22 cellular contexts compared by ENCODE assay signal in the genomic region with DNA sequence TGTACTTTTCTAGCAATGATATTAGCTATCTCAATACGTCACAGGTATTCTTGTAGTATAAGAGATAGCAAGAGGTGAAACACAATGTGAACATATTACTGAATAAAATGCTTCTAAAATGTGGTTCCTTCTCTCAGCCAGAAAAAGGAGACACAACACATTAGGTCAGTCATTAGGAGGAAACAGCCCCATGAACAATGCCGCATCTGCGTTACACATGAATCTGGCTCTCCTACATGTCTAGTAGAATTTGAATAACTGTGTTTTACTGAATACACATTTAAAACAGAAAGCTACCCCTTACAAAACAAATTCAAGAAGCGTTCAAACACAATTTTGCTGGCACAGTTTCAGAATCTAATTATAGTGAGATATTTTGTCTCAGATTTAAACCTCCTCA. TPM values are rescaled to one million over a fixed set of nuclear protein-coding genes. Genes with fewer than 3 reads are reported as not detected.
DNase-seq lines count a peak whose midpoint lies in the region; ATAC-seq, FAIRE-seq and TF ChIP-seq lines count a peak whose summit lies in the region.
"Had no signal": no experiment of that assay in that cellular context is flagged by ENCODE, and none has a peak within 500 bp of the region (broad histone marks: within the 10 kb centered on the region; RNA-seq: fewer than 3 reads in every experiment).

No MANE protein-coding gene starts in this region.

- no peak for FAIRE-seq in kidney (lab: Jason Lieb, UNC)
- FAIRE-seq: A549 had no signal

- no peak overlapping the region for H3K4me3 ChIP-seq in heart left ventricle
- H3K4me3 ChIP-seq in kidney (ENCODE audit: low read length in 2 of 2): no peak overlapping the region
- H3K4me3 ChIP-seq in GM23338: no peak overlapping the region
- H3K4me3 ChIP-seq: A549, breast epithelium, esophagus squamous epithelium had no signal

- peak overlapping the region; percentile 34 for H3K27ac Mint-ChIP-seq in activated T-helper 17 cell treated with anti-CD3 and anti-CD28 coated beads, Interleukin-2, amount 50 U/mL, for 72 hours
- H3K27ac Mint-ChIP-seq in naive thymus-derived CD8-positive, alpha-beta T cell: no peak overlapping the region
- no peak overlapping the region for H3K27ac Mint-ChIP-seq in GM23338
- H3K27ac Mint-ChIP-seq: activated CD4-positive, alpha-beta T cell treated with anti-CD3 and anti-CD28 coated beads, Interleukin-2, amount 10 ng/mL, durations not matched to agents 7 days and 5 days; activated naive CD4-positive, alpha-beta T cell treated with anti-CD3 and anti-CD28 coated beads, Interleukin-2, amount 10 ng/mL, durations not matched to agents 7 days and 5 days; CD14-positive monocyte; type B pancreatic cell had no signal

- no peak for ATAC-seq in activated T-helper 17 cell treated with anti-CD3 and anti-CD28 coated beads, Interleukin-2, amount 50 U/mL, for 72 hours (replicated peaks)
- no peak for ATAC-seq in naive thymus-derived CD8-positive, alpha-beta T cell
- ATAC-seq in heart left ventricle (no peak), GM23338 (no peak)
- ATAC-seq: A549; left ventricle myocardium superior; sciatic nerve; stimulated activated naive CD8-positive, alpha-beta T cell treated with anti-CD3 and anti-CD28 coated beads, Interleukin-15, Interleukin-2, amounts not matched to agents 100 U/mL and 50 U/mL, for 24 hours had no signal

- no peaks in the 10 kb centered on the region for H3K9me3 Mint-ChIP-seq in activated T-helper 17 cell treated with anti-CD3 and anti-CD28 coated beads, Interleukin-2, amount 50 U/mL, for 72 hours
- H3K9me3 Mint-ChIP-seq in naive thymus-derived CD8-positive, alpha-beta T cell: no peaks in the 10 kb centered on the region
- no peaks in the 10 kb centered on the region for H3K9me3 Mint-ChIP-seq in GM23338
- H3K9me3 Mint-ChIP-seq: activated CD4-positive, alpha-beta T cell treated with anti-CD3 and anti-CD28 coated beads, Interleukin-2, amount 10 ng/mL, durations not matched to agents 7 days and 5 days; activated naive CD4-positive, alpha-beta T cell treated with anti-CD3 and anti-CD28 coated beads, Interleukin-2, amount 10 ng/mL, durations not matched to agents 7 days and 5 days; CD14-positive monocyte; type B pancreatic cell had no signal

- intact Hi-C loops in heart left ventricle (cut with DNase I): loop anchor here in 3 of 10 donors (1.0 to 5.0 kb wide), 2 partner anchors 861 to 863 kb away; no protein-coding TSS in a partner anchor
- intact Hi-C loops in kidney (cut with DNase I): no loop called here

- H3F3A ChIP-seq in GM23338 (replicated peaks; ENCODE audit: low read depth): no peaks in the 10 kb centered on the region

- TF ChIP-seq CTCF in heart left ventricle (IDR thresholded peaks at IDR 0.05): no peak
- no peak for TF ChIP-seq CTCF in kidney (IDR thresholded peaks at IDR 0.05; ENCODE audit: borderline replicate concordance, extremely low read depth, insufficient read depth)
- no peak for TF ChIP-seq CTCF in GM23338 (conservative IDR thresholded peaks at IDR 0.05; ENCODE audit: low read depth in 2 of 2)

- no peak overlapping the region for H3K4me2 ChIP-seq in GM23338
- H3K4me2 ChIP-seq: A549 had no signal

- H3K27ac ChIP-seq in heart left ventricle (no peak overlapping the region), kidney (ENCODE audit: low read depth in 2 of 2, low read length in 2 of 2) (no peak overlapping the region), GM23338 (ENCODE audit: low read depth) (no peak overlapping the region)
- H3K27ac ChIP-seq: A549, breast epithelium, esophagus squamous epithelium had no signal

- TF ChIP-seq POLR2A in heart left ventricle (IDR thresholded peaks at IDR 0.05): no peak

- H4K20me1 ChIP-seq in GM23338 (replicated peaks; ENCODE audit: insufficient read depth): no peaks in the 10 kb centered on the region

- H3K27me3 ChIP-seq in heart left ventricle: no peaks in the 10 kb centered on the region
- no peaks in the 10 kb centered on the region for H3K27me3 ChIP-seq in GM23338 (ENCODE audit: insufficient read depth)
- H3K27me3 ChIP-seq: breast epithelium, esophagus squamous epithelium had no signal

- peaks cover 21% of the 10 kb centered on the region for H3K4me1 Mint-ChIP-seq in activated T-helper 17 cell treated with anti-CD3 and anti-CD28 coated beads, Interleukin-2, amount 50 U/mL, for 72 hours
- peaks cover 11 to 17% (median 12%) of the 10 kb centered on the region in 4 donors for H3K4me1 Mint-ChIP-seq in naive thymus-derived CD8-positive, alpha-beta T cell
- peaks cover 26% of the 10 kb centered on the region for H3K4me1 Mint-ChIP-seq in GM23338

- H3K4me1 ChIP-seq in heart left ventricle (peaks cover 0 to 10% (median 0%) of the 10 kb centered on the region in 12 donors), kidney (ENCODE audit: control insufficient read depth in 1 of 2, insufficient read depth in 1 of 2, low read depth in 1 of 2, low read length in 2 of 2) (no peaks in the 10 kb centered on the region), GM23338 (ENCODE audit: insufficient read depth) (no peaks in the 10 kb centered on the region)
- H3K4me1 ChIP-seq: A549, breast epithelium, esophagus squamous epithelium had no signal

- POLR2A ChIA-PET in naive thymus-derived CD8-positive, alpha-beta T cell (lab: Charles Lee): no interaction called here

- 54 to 62% (median 61%) methylated on average over 4 of the region's 4 CpGs for WGBS in heart left ventricle, 4 donors

- no peak overlapping the region for H2AFZ ChIP-seq in GM23338

- H3K9me2 ChIP-seq in GM23338 (ENCODE audit: insufficient read depth): no peaks in the 10 kb centered on the region

- H3K79me2 ChIP-seq in GM23338 (replicated peaks; ENCODE audit: insufficient read depth): no peaks in the 10 kb centered on the region

- H3K9me3 ChIP-seq in heart left ventricle (no peaks in the 10 kb centered on the region), kidney (ENCODE audit: control insufficient read depth in 1 of 2, low read length in 2 of 2) (no peaks in the 10 kb centered on the region)
- H3K9me3 ChIP-seq: A549, breast epithelium, esophagus squamous epithelium had no signal

- H3K36me3 ChIP-seq in heart left ventricle (no peaks in the 10 kb centered on the region), kidney (ENCODE audit: control insufficient read depth in 1 of 2, insufficient read depth in 2 of 2, low read length in 2 of 2) (no peaks in the 10 kb centered on the region), GM23338 (ENCODE audit: insufficient read depth) (no peaks in the 10 kb centered on the region)
- H3K36me3 ChIP-seq: breast epithelium, esophagus squamous epithelium had no signal

- no peaks in the 10 kb centered on the region for H3K36me3 Mint-ChIP-seq in activated T-helper 17 cell treated with anti-CD3 and anti-CD28 coated beads, Interleukin-2, amount 50 U/mL, for 72 hours (ENCODE audit: low read depth)
- no peaks in the 10 kb centered on the region for H3K36me3 Mint-ChIP-seq in naive thymus-derived CD8-positive, alpha-beta T cell
- no peaks in the 10 kb centered on the region for H3K36me3 Mint-ChIP-seq in GM23338 (ENCODE audit: low read depth)
- H3K36me3 Mint-ChIP-seq: activated naive CD4-positive, alpha-beta T cell treated with anti-CD3 and anti-CD28 coated beads, Interleukin-2, amount 10 ng/mL, durations not matched to agents 7 days and 5 days; type B pancreatic cell had no signal

- H3K27me3 Mint-ChIP-seq in activated T-helper 17 cell treated with anti-CD3 and anti-CD28 coated beads, Interleukin-2, amount 50 U/mL, for 72 hours: peaks cover 8% of the 10 kb centered on the region
- peaks cover 0 to 7% (median 5%) of the 10 kb centered on the region in 5 donors for H3K27me3 Mint-ChIP-seq in naive thymus-derived CD8-positive, alpha-beta T cell
- H3K27me3 Mint-ChIP-seq in GM23338 (ENCODE audit: insufficient read depth, low read depth, poor library complexity): no peaks in the 10 kb centered on the region
- H3K27me3 Mint-ChIP-seq: type B pancreatic cell had no signal

- H3K9ac ChIP-seq in kidney (ENCODE audit: low read length in 2 of 2): no peak overlapping the region

- H3K4me3 Mint-ChIP-seq in activated T-helper 17 cell treated with anti-CD3 and anti-CD28 coated beads, Interleukin-2, amount 50 U/mL, for 72 hours: peak overlapping the region; percentile 50
- H3K4me3 Mint-ChIP-seq in naive thymus-derived CD8-positive, alpha-beta T cell: peak overlapping the region in 7 of 10 donors; percentile 5 to 53 (median 44)
- no peak overlapping the region for H3K4me3 Mint-ChIP-seq in GM23338
- H3K4me3 Mint-ChIP-seq: activated CD4-positive, alpha-beta T cell treated with anti-CD3 and anti-CD28 coated beads, Interleukin-2, amount 10 ng/mL, durations not matched to agents 7 days and 5 days; activated naive CD4-positive, alpha-beta T cell treated with anti-CD3 and anti-CD28 coated beads, Interleukin-2, amount 10 ng/mL, durations not matched to agents 7 days and 5 days; type B pancreatic cell had no signal

- DNase-seq in NCI-H345 (lab: John Stamatoyannopoulos, UW) (peak; percentile 16), NCI-H345 treated with DMSO at 0.1 percent for 48 hours (lab: John Stamatoyannopoulos, UW; ENCODE audit: unreplicated experiment) (no peak), NCI-H2029 treated with DMSO at 0.1 percent for 48 hours (lab: John Stamatoyannopoulos, UW) (peak; percentile 12), heart left ventricle (no peak), kidney (no peak), GM23338 (ENCODE audit: low spot score) (no peak)
- DNase-seq in naive thymus-derived CD8-positive, alpha-beta T cell: no peak
- DNase-seq: activated CD4-positive, alpha-beta T cell treated with anti-CD3 and anti-CD28 coated beads, Interleukin-2, amount 10 ng/mL, durations not matched to agents 7 days and 5 days; activated naive CD4-positive, alpha-beta T cell treated with anti-CD3 and anti-CD28 coated beads, Interleukin-2, amount 10 ng/mL, durations not matched to agents 7 days and 5 days; activated T-cell treated with anti-CD3 and anti-CD28 coated beads for 4 hours; dermis blood vessel endothelial cell; DMS79; esophagus squamous epithelium; left ventricle myocardium superior; NCI-H1694 treated with DMSO at 0.1 percent for 48 hours; stimulated activated naive CD8-positive, alpha-beta T cell treated with anti-CD3 and anti-CD28 coated beads, Interleukin-15, Interleukin-2, amounts not matched to agents 100 U/mL and 50 U/mL, for 24 hours had no signal

RNA-seq across cellular contexts. Expression of a gene that starts 51.7 kb away (rescaled TPM):
- total RNA-seq in activated T-helper 17 cell treated with anti-CD3 and anti-CD28 coated beads, Interleukin-2, amount 50 U/mL, for 72 hours: 1 to 10 TPM; 5.5 to 9.4 TPM
- 1 to 10 TPM; 2.4 to 2.8 TPM for total RNA-seq in naive thymus-derived CD8-positive, alpha-beta T cell
- 1 to 10 TPM; 1.2 to 6.8 (median 2.7) TPM for polyA plus RNA-seq in naive thymus-derived CD8-positive, alpha-beta T cell
- 1 to 10 TPM in 8 of 9 donors, under 1 TPM in 1; 0.79 to 4.6 (median 3.3) TPM for total RNA-seq in heart left ventricle
- 1 to 10 TPM; 2.0 to 3.3 TPM for polyA plus RNA-seq in heart left ventricle
- 8.9 TPM for total RNA-seq in kidney
- polyA plus RNA-seq in kidney (ENCODE audit: insufficient read depth, low read depth, low replicate concordance): 8.4 TPM
- 6.6 and 7.7 TPM in 2 replicates for total RNA-seq in GM23338 (2014; rRNA removed; shearing (Covaris generic))
- 21.5 and 24.6 TPM in 2 replicates for polyA plus RNA-seq in GM23338 (2016; fragmentation: Nextera tagmentation; extraction: Ambion mirVana)

RNA-seq across cellular contexts. Expression of a gene that starts 52.9 kb away (rescaled TPM):
- total RNA-seq in activated T-helper 17 cell treated with anti-CD3 and anti-CD28 coated beads, Interleukin-2, amount 50 U/mL, for 72 hours: 10 to 100 TPM; 82.8 to 98.3 TPM
- total RNA-seq in naive thymus-derived CD8-positive, alpha-beta T cell: 10 to 100 TPM; 53.7 to 54.5 TPM
- 10 to 100 TPM; 36.7 to 46.4 (median 44.0) TPM for polyA plus RNA-seq in naive thymus-derived CD8-positive, alpha-beta T cell
- total RNA-seq in heart left ventricle (1 to 10 TPM; 1.1 to 9.0 (median 4.1) TPM), kidney (15.7 TPM)
- polyA plus RNA-seq in heart left ventricle (1 to 10 TPM; 1.0 to 5.5 TPM), kidney (ENCODE audit: insufficient read depth, low read depth, low replicate concordance) (4.8 TPM), GM23338 (2016; fragmentation: Nextera tagmentation; extraction: Ambion mirVana) (23.0 and 24.2 TPM in 2 replicates)
- total RNA-seq in GM23338 (2014; rRNA removed; shearing (Covaris generic)): 49.8 and 63.6 TPM in 2 replicates

Comparison
In these comparisons a context has a peak if more than half of its experiments do, and no peak if none do; other contexts are left out.
1. DNase-seq: peak in NCI-H345 (single experiment) and NCI-H2029 treated with DMSO at 0.1 percent for 48 hours (single experiment); none in NCI-H345 treated with DMSO at 0.1 percent for 48 hours (single experiment), naive thymus-derived CD8-positive, alpha-beta T cell (0 of 10), heart left ventricle (0 of 5), kidney (single experiment) and GM23338 (single experiment).